18 cellular contexts compared by ENCODE assay signal in the genomic region with DNA sequence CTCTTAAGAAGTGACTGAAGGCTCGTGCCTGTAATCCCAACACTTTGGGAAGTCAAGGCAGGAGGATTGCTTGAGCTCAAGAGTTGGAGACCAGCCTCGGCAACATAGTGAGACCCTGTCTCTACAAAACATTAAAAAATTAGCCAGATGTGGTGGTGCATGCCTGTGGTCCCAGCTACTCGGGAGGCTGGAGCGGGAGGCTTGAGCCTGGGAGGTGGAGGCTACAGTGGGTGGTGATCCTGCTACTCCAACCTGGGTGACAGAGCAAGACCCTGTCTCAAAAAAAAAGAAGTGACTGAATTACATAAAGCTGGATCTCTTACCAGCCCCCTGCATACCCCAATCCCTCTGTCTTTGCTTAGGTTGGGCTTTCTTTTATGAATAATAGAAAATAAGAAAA. TPM values are rescaled to one million over a fixed set of nuclear protein-coding genes. Genes with fewer than 3 reads are reported as not detected.
"Had no signal": no experiment of that assay in that cellular context is flagged by ENCODE, and none has a peak within 500 bp of the region (broad histone marks: within the 10 kb centered on the region; RNA-seq: fewer than 3 reads in every experiment).

No MANE protein-coding gene starts in this region.

- H3K27me3 ChIP-seq: heart left ventricle, sigmoid colon, upper lobe of left lung had no signal

- H3K36me3 ChIP-seq: heart left ventricle, sigmoid colon, upper lobe of left lung had no signal

- H3K9me3 ChIP-seq: heart left ventricle, sigmoid colon, upper lobe of left lung had no signal

- ATAC-seq: stimulated activated naive B cell treated with anti-CD40 and anti-IgM and Interleukin-4, amounts not matched to agents 10 μg/mL and 1 μg/mL and 100 μg/mL, for 72 hours had no signal

- H3K27ac ChIP-seq: heart left ventricle had no signal

- H3K4me3 ChIP-seq: heart left ventricle, sigmoid colon, upper lobe of left lung had no signal

- DNase-seq: activated CD4-positive, alpha-beta memory T cell treated with anti-CD3 and anti-CD28 coated beads for 36 hours; activated CD4-positive, CD25-positive, alpha-beta regulatory T cell treated with anti-CD3 and anti-CD28 coated beads, Interleukin-2, amount 50 U/mL, for 72 hours; activated gamma-delta T cell treated with Interleukin-2 at 50 U/mL for 16 hours; activated naive CD8-positive, alpha-beta T cell treated with anti-CD3 and anti-CD28 coated beads, Interleukin-2, amount 10 ng/mL, durations not matched to agents 7 days and 5 days; activated T-cell treated with anti-CD3 and anti-CD28 coated beads, Interleukin-2, amount 50 U/mL, for 48 hours; aorta; effector CD4-positive, alpha-beta T cell; foreskin melanocyte; heart left ventricle; kidney glomerular epithelial cell; midbrain; naive B cell; occipital lobe; sigmoid colon; stimulated activated CD4-positive, alpha-beta T cell treated with anti-CD3 and anti-CD28 coated beads, Interleukin-2, amount 100 ng/mL, for 24 hours; stimulated activated naive B cell treated with anti-CD40 and anti-IgM and Interleukin-4, amounts not matched to agents 10 μg/mL and 1 μg/mL and 100 μg/mL, for 72 hours had no signal

RNA-seq across cellular contexts. Expression of a gene that starts 58.1 kb away (rescaled TPM):
- total RNA-seq: activated CD4-positive, alpha-beta memory T cell treated with anti-CD3 and anti-CD28 coated beads for 36 hours; activated naive CD8-positive, alpha-beta T cell treated with anti-CD3 and anti-CD28 coated beads, Interleukin-2, amount 10 ng/mL, durations not matched to agents 7 days and 5 days; aorta; occipital lobe; pulmonary artery endothelial cell; sigmoid colon; upper lobe of left lung had no signal
- polyA plus RNA-seq: aorta, heart left ventricle had no signal
